In the genomic region with DNA sequence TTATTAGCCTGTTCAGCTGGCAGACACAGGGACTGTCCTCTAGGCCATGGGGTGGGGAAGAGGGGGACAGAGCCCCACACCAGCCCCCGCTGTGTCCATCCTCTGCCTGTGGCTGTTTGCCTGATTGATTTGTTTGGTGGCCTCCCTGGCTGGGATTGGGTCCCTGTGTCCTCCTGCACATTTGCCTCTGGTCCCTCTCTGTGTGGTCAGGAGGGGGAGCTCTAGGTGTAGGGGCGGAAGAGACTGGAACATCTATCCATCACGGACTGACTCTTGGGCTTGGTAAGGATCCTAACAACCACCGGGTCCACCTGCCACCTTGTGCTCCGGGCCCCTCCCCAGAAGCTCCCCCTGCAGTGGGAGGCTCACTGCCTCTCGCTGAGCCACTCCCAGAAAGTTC, we compare ENCODE assay signal across 1 cellular context.
TF ChIP-seq lines count a peak whose summit lies in the region.

No MANE protein-coding gene starts in this region.

TF ChIP-seq in SK-N-SH, 30 proteins besides CTCF, POLR2A, EP300 and RAD21 (continued from another document):
- TF ChIP-seq EZH2phosphoT487 (IDR thresholded peaks at IDR 0.05; ENCODE audit: borderline replicate concordance, low read depth), result no peak
- TF ChIP-seq, protein P1, sequence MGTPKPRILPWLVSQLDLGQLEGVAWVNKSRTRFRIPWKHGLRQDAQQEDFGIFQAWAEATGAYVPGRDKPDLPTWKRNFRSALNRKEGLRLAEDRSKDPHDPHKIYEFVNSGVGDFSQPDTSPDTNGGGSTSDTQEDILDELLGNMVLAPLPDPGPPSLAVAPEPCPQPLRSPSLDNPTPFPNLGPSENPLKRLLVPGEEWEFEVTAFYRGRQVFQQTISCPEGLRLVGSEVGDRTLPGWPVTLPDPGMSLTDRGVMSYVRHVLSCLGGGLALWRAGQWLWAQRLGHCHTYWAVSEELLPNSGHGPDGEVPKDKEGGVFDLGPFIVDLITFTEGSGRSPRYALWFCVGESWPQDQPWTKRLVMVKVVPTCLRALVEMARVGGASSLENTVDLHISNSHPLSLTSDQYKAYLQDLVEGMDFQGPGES (IDR thresholded peaks at IDR 0.05; ENCODE audit: low read depth, low read length), result no peak
TF ChIP-seq in SK-N-SH: peak in this region for 1.
